28 cellular contexts compared by ENCODE assay signal in the genomic region with DNA sequence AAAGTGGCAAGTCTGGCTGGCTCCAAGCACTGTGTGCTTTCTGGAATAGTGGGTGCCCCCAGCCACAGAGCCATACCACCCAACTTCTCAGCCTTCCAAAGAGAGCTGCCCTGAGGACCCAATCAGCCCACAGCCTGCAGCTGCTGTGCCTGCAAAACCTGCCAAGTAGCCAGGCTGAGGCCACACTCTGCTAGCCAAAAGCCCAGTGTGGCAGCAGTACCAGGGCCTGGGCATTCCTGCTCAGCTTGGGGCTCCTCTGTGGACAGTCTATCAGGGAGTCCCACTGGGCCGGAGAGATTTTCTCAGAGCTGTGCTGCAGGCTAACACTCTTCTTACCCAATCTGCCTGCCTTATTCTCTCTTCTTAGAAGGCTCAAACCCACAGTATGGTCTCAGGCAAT.
A peak's percentile ranks its signal among the peaks of the same experiment; 100 is the strongest.
DNase-seq lines count a peak whose midpoint lies in the region; ATAC-seq and TF ChIP-seq lines count a peak whose summit lies in the region.
"Had no signal": no experiment of that assay in that cellular context is flagged by ENCODE, and none has a peak within 500 bp of the region (broad histone marks: within the 10 kb centered on the region; RNA-seq: fewer than 3 reads in every experiment).

No MANE protein-coding gene starts in this region.

- ATAC-seq in activated naive CD8-positive, alpha-beta T cell treated with anti-CD3 and anti-CD28 coated beads, Interleukin-2, amount 10 ng/mL, durations not matched to agents 7 days and 5 days (ENCODE audit: low read depth) = no peak
- ATAC-seq in activated naive CD8-positive, alpha-beta T cell treated with anti-CD3 and anti-CD28 coated beads, Interleukin-2, amount 50 U/mL, for 24 hours = no peak
- ATAC-seq in activated B cell treated with CpG ODN at 0.5 μM for 24 hours (ENCODE audit: low read depth) = no peak
- ATAC-seq: activated CD8-positive, alpha-beta T cell treated with anti-CD3 and anti-CD28 coated beads for 36 hours; effector memory CD8-positive, alpha-beta T cell; GM12878; K562 had no signal

- H3K27ac Mint-ChIP-seq in activated naive CD8-positive, alpha-beta T cell treated with anti-CD3 and anti-CD28 coated beads, Interleukin-2, amount 10 ng/mL, durations not matched to agents 7 days and 5 days = no peak overlapping the region
- no peak overlapping the region for H3K27ac Mint-ChIP-seq in activated naive CD8-positive, alpha-beta T cell treated with anti-CD3 and anti-CD28 coated beads, Interleukin-2, amount 50 U/mL, for 24 hours
- H3K27ac Mint-ChIP-seq in activated B cell treated with CpG ODN at 0.5 μM for 24 hours (no peak overlapping the region), mesothelial cell of epicardium (no peak overlapping the region)
- H3K27ac Mint-ChIP-seq in CD4-positive, alpha-beta memory T cell = no peak overlapping the region
- H3K27ac Mint-ChIP-seq: activated CD8-positive, alpha-beta T cell treated with anti-CD3 and anti-CD28 coated beads for 36 hours; effector memory CD8-positive, alpha-beta T cell had no signal

- CTCF ChIA-PET in activated B cell treated with CpG ODN at 0.5 μM for 24 hours (lab: Charles Lee) = interaction anchor here (2.1 to 2.5 kb wide), 2 partner anchors 702 to 774 kb away, joined by 8 to 17 read pairs; no protein-coding TSS in a partner anchor
- CTCF ChIA-PET in CD4-positive, alpha-beta memory T cell (lab: Charles Lee; ENCODE audit: partially characterized antibody) = interaction anchor here (3.6 kb wide), 1 partner anchor 931 kb away, joined by 10 read pairs; no protein-coding TSS in a partner anchor

- H3K4me1 Mint-ChIP-seq in activated naive CD8-positive, alpha-beta T cell treated with anti-CD3 and anti-CD28 coated beads, Interleukin-2, amount 10 ng/mL, durations not matched to agents 7 days and 5 days = no peaks in the 10 kb centered on the region
- H3K4me1 Mint-ChIP-seq in activated naive CD8-positive, alpha-beta T cell treated with anti-CD3 and anti-CD28 coated beads, Interleukin-2, amount 50 U/mL, for 24 hours = peaks cover 7% of the 10 kb centered on the region
- H3K4me1 Mint-ChIP-seq in activated B cell treated with CpG ODN at 0.5 μM for 24 hours (peaks cover 4% of the 10 kb centered on the region), mesothelial cell of epicardium (peaks cover 3% of the 10 kb centered on the region)
- H3K4me1 Mint-ChIP-seq in CD4-positive, alpha-beta memory T cell = peaks cover 2 to 18% (median 9%) of the 10 kb centered on the region in 4 donors

- peaks cover 0 to 24% (median 23%) of the 10 kb centered on the region in 4 donors for H3K4me1 ChIP-seq in tibial artery
- no peaks in the 10 kb centered on the region for H3K4me1 ChIP-seq in CD4-positive, alpha-beta memory T cell (ENCODE audit: insufficient read depth, low read length)
- H3K4me1 ChIP-seq: HAP-1 had no signal

- peaks cover 4 to 88% of the 10 kb centered on the region in 2 donors for H3K27me3 ChIP-seq in tibial artery
- peaks cover 18% of the 10 kb centered on the region for H3K27me3 ChIP-seq in CD4-positive, alpha-beta memory T cell (ENCODE audit: insufficient read depth, low read length)

- peaks cover 57% of the 10 kb centered on the region for H3K27me3 Mint-ChIP-seq in activated naive CD8-positive, alpha-beta T cell treated with anti-CD3 and anti-CD28 coated beads, Interleukin-2, amount 10 ng/mL, durations not matched to agents 7 days and 5 days
- H3K27me3 Mint-ChIP-seq in activated naive CD8-positive, alpha-beta T cell treated with anti-CD3 and anti-CD28 coated beads, Interleukin-2, amount 50 U/mL, for 24 hours = peaks cover 50% of the 10 kb centered on the region
- H3K27me3 Mint-ChIP-seq in activated B cell treated with CpG ODN at 0.5 μM for 24 hours (peaks cover 44% of the 10 kb centered on the region), mesothelial cell of epicardium (ENCODE audit: low read depth) (peaks cover 90% of the 10 kb centered on the region)
- H3K27me3 Mint-ChIP-seq in CD4-positive, alpha-beta memory T cell = peaks cover 43 to 54% of the 10 kb centered on the region in 2 donors

- no peaks in the 10 kb centered on the region for H3K9me3 Mint-ChIP-seq in activated naive CD8-positive, alpha-beta T cell treated with anti-CD3 and anti-CD28 coated beads, Interleukin-2, amount 10 ng/mL, durations not matched to agents 7 days and 5 days
- no peaks in the 10 kb centered on the region for H3K9me3 Mint-ChIP-seq in activated naive CD8-positive, alpha-beta T cell treated with anti-CD3 and anti-CD28 coated beads, Interleukin-2, amount 50 U/mL, for 24 hours
- H3K9me3 Mint-ChIP-seq in activated B cell treated with CpG ODN at 0.5 μM for 24 hours = no peaks in the 10 kb centered on the region
- H3K9me3 Mint-ChIP-seq in mesothelial cell of epicardium = no peaks in the 10 kb centered on the region
- no peaks in the 10 kb centered on the region for H3K9me3 Mint-ChIP-seq in CD4-positive, alpha-beta memory T cell
- H3K9me3 Mint-ChIP-seq: activated CD8-positive, alpha-beta T cell treated with anti-CD3 and anti-CD28 coated beads for 36 hours had no signal

- H3K4me3 Mint-ChIP-seq in activated naive CD8-positive, alpha-beta T cell treated with anti-CD3 and anti-CD28 coated beads, Interleukin-2, amount 10 ng/mL, durations not matched to agents 7 days and 5 days = no peak overlapping the region
- no peak overlapping the region for H3K4me3 Mint-ChIP-seq in activated naive CD8-positive, alpha-beta T cell treated with anti-CD3 and anti-CD28 coated beads, Interleukin-2, amount 50 U/mL, for 24 hours
- H3K4me3 Mint-ChIP-seq in activated B cell treated with CpG ODN at 0.5 μM for 24 hours = no peak overlapping the region
- no peak overlapping the region for H3K4me3 Mint-ChIP-seq in mesothelial cell of epicardium
- H3K4me3 Mint-ChIP-seq in CD4-positive, alpha-beta memory T cell = no peak overlapping the region
- H3K4me3 Mint-ChIP-seq: activated CD8-positive, alpha-beta T cell treated with anti-CD3 and anti-CD28 coated beads for 36 hours; effector memory CD8-positive, alpha-beta T cell had no signal

- H3K36me3 Mint-ChIP-seq in activated naive CD8-positive, alpha-beta T cell treated with anti-CD3 and anti-CD28 coated beads, Interleukin-2, amount 10 ng/mL, durations not matched to agents 7 days and 5 days = no peaks in the 10 kb centered on the region
- H3K36me3 Mint-ChIP-seq in activated naive CD8-positive, alpha-beta T cell treated with anti-CD3 and anti-CD28 coated beads, Interleukin-2, amount 50 U/mL, for 24 hours (ENCODE audit: low read depth) = no peaks in the 10 kb centered on the region
- H3K36me3 Mint-ChIP-seq in activated B cell treated with CpG ODN at 0.5 μM for 24 hours (ENCODE audit: low read depth) (no peaks in the 10 kb centered on the region), mesothelial cell of epicardium (no peaks in the 10 kb centered on the region)
- no peaks in the 10 kb centered on the region for H3K36me3 Mint-ChIP-seq in CD4-positive, alpha-beta memory T cell
- H3K36me3 Mint-ChIP-seq: naive B cell had no signal

- no peak overlapping the region for H3K4me3 ChIP-seq in tibial artery
- no peak overlapping the region for H3K4me3 ChIP-seq in CD4-positive, alpha-beta memory T cell (ENCODE audit: low read length in 2 of 2)
- H3K4me3 ChIP-seq: cardiac muscle cell, GM12878, HAP-1, K562, smooth muscle cell, thoracic aorta, vagina had no signal

- intact Hi-C loops in activated B cell treated with CpG ODN at 0.5 μM for 24 hours (cut with micrococcal nuclease) (no loop called here), tibial artery (cut with DNase I; ENCODE audit: low total_unique reads) (loop anchor here (10.0 kb wide), 2 partner anchors 699 to 929 kb away; a partner anchor contains a TSS)
- intact Hi-C loops in CD4-positive, alpha-beta memory T cell (cut with micrococcal nuclease) = no loop called here

- POLR2A ChIA-PET in activated naive CD8-positive, alpha-beta T cell treated with anti-CD3 and anti-CD28 coated beads, Interleukin-2, amount 10 ng/mL, durations not matched to agents 7 days and 5 days (lab: Charles Lee) = no interaction called here
- POLR2A ChIA-PET in activated B cell treated with CpG ODN at 0.5 μM for 24 hours (lab: Charles Lee) = no interaction called here
- POLR2A ChIA-PET in CD4-positive, alpha-beta memory T cell (lab: Charles Lee; ENCODE audit: partially characterized antibody) = no interaction called here

- no peaks in the 10 kb centered on the region for H3K36me3 ChIP-seq in tibial artery
- no peaks in the 10 kb centered on the region for H3K36me3 ChIP-seq in CD4-positive, alpha-beta memory T cell (ENCODE audit: insufficient read depth, low read length)
- H3K36me3 ChIP-seq: cardiac muscle cell, HAP-1, thoracic aorta, vagina had no signal

- DNase-seq in activated naive CD8-positive, alpha-beta T cell treated with anti-CD3 and anti-CD28 coated beads, Interleukin-2, amount 10 ng/mL, durations not matched to agents 7 days and 5 days = peak; percentile 8
- DNase-seq in activated naive CD8-positive, alpha-beta T cell treated with anti-CD3 and anti-CD28 coated beads, Interleukin-2, amount 50 U/mL, for 24 hours = no peak
- DNase-seq in activated B cell treated with CpG ODN at 0.5 μM for 24 hours (peak; percentile 11), mesothelial cell of epicardium (ENCODE audit: low spot score in 2 of 2, unreplicated experiment in 2 of 2) (peak; percentile 12 to 33), tibial artery (peak; percentile 2 to 48), SIG-M5 (lab: John Stamatoyannopoulos, UW) (no peak)
- no peak for DNase-seq in CD4-positive, alpha-beta memory T cell
- DNase-seq: activated CD8-positive, alpha-beta T cell treated with anti-CD3 and anti-CD28 coated beads for 36 hours; activated gamma-delta T cell treated with Interleukin-2 at 50 U/mL for 16 hours; cortex of kidney; effector memory CD8-positive, alpha-beta T cell; erythroblast; naive B cell; NCI-H1092; NCI-H1694; NCI-H446; NCI-H82; SK-N-SH; stimulated activated CD4-positive, alpha-beta T cell treated with anti-CD3 and anti-CD28 coated beads, Interleukin-1b, Interleukin-23, amount 100 ng/mL, for 48 hours; stimulated activated naive CD4-positive, alpha-beta T cell treated with Interleukin-2 at 50 U/mL for 16 hours had no signal

- H3K27ac ChIP-seq in tibial artery = no peak overlapping the region
- no peak overlapping the region for H3K27ac ChIP-seq in CD4-positive, alpha-beta memory T cell (ENCODE audit: low read depth, low read length)
- H3K27ac ChIP-seq: cardiac muscle cell, RWPE1, thoracic aorta, vagina had no signal

- no peaks in the 10 kb centered on the region for H3K9me3 ChIP-seq in tibial artery
- no peaks in the 10 kb centered on the region for H3K9me3 ChIP-seq in CD4-positive, alpha-beta memory T cell (ENCODE audit: control insufficient read depth in 1 of 2, low read length in 2 of 2)
- H3K9me3 ChIP-seq: HAP-1, SK-N-SH, thoracic aorta, vagina had no signal

- no peak for TF ChIP-seq CTCF in activated B cell treated with CpG ODN at 0.5 μM for 24 hours (IDR thresholded peaks at IDR 0.05)
- TF ChIP-seq CTCF in mesothelial cell of epicardium (IDR thresholded peaks at IDR 0.05; ENCODE audit: unreplicated experiment) = no peak
- no peak for TF ChIP-seq CTCF in tibial artery (IDR thresholded peaks at IDR 0.05)

Comparison
In these comparisons a context has a peak if more than half of its experiments do, and no peak if none do; other contexts are left out.
1. DNase-seq: peak in activated naive CD8-positive, alpha-beta T cell treated with anti-CD3 and anti-CD28 coated beads, Interleukin-2, amount 10 ng/mL, durations not matched to agents 7 days and 5 days (single experiment), activated B cell treated with CpG ODN at 0.5 μM for 24 hours (single experiment), mesothelial cell of epicardium (2 of 2) and tibial artery (2 of 2); none in activated naive CD8-positive, alpha-beta T cell treated with anti-CD3 and anti-CD28 coated beads, Interleukin-2, amount 50 U/mL, for 24 hours (single experiment), SIG-M5 (single experiment) and CD4-positive, alpha-beta memory T cell (0 of 5).